ENCODE assay signal across 1 cellular context in genomic region chr10:124640056-124640455, GRCh38.
TF ChIP-seq lines count a peak whose summit lies in the region.

No MANE protein-coding gene starts in this region.

TF ChIP-seq in WTC11, 78 proteins besides CTCF, POLR2A, EP300 and RAD21 (continued from another document):
- TF ChIP-seq GABPB1 (CRISPR knock-in tag; IDR thresholded peaks at IDR 0.05), result no peak
- TF ChIP-seq, protein P1, sequence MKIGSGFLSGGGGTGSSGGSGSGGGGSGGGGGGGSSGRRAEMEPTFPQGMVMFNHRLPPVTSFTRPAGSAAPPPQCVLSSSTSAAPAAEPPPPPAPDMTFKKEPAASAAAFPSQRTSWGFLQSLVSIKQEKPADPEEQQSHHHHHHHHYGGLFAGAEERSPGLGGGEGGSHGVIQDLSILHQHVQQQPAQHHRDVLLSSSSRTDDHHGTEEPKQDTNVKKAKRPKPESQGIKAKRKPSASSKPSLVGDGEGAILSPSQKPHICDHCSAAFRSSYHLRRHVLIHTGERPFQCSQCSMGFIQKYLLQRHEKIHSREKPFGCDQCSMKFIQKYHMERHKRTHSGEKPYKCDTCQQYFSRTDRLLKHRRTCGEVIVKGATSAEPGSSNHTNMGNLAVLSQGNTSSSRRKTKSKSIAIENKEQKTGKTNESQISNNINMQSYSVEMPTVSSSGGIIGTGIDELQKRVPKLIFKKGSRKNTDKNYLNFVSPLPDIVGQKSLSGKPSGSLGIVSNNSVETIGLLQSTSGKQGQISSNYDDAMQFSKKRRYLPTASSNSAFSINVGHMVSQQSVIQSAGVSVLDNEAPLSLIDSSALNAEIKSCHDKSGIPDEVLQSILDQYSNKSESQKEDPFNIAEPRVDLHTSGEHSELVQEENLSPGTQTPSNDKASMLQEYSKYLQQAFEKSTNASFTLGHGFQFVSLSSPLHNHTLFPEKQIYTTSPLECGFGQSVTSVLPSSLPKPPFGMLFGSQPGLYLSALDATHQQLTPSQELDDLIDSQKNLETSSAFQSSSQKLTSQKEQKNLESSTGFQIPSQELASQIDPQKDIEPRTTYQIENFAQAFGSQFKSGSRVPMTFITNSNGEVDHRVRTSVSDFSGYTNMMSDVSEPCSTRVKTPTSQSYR (CRISPR knock-in tag; IDR thresholded peaks at IDR 0.05), result no peak
- TF ChIP-seq ERG (CRISPR knock-in tag; IDR thresholded peaks at IDR 0.05), result no peak
- TF ChIP-seq FOXK1 (CRISPR knock-in tag; IDR thresholded peaks at IDR 0.05), result no peak
- TF ChIP-seq OVOL2 (CRISPR knock-in tag; IDR thresholded peaks at IDR 0.05; ENCODE audit: borderline replicate concordance), result no peak
- no peak for TF ChIP-seq RELA (CRISPR knock-in tag; IDR thresholded peaks at IDR 0.05; ENCODE audit: borderline replicate concordance)
- no peak for TF ChIP-seq IRF2 (CRISPR knock-in tag; IDR thresholded peaks at IDR 0.05; ENCODE audit: borderline replicate concordance, low read depth)
- TF ChIP-seq, protein P2, sequence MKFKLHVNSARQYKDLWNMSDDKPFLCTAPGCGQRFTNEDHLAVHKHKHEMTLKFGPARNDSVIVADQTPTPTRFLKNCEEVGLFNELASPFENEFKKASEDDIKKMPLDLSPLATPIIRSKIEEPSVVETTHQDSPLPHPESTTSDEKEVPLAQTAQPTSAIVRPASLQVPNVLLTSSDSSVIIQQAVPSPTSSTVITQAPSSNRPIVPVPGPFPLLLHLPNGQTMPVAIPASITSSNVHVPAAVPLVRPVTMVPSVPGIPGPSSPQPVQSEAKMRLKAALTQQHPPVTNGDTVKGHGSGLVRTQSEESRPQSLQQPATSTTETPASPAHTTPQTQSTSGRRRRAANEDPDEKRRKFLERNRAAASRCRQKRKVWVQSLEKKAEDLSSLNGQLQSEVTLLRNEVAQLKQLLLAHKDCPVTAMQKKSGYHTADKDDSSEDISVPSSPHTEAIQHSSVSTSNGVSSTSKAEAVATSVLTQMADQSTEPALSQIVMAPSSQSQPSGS (CRISPR knock-in tag; IDR thresholded peaks at IDR 0.05; ENCODE audit: borderline replicate concordance, low read depth), result no peak
